ENCODE assay signal across 8 cellular contexts in the genomic region with DNA sequence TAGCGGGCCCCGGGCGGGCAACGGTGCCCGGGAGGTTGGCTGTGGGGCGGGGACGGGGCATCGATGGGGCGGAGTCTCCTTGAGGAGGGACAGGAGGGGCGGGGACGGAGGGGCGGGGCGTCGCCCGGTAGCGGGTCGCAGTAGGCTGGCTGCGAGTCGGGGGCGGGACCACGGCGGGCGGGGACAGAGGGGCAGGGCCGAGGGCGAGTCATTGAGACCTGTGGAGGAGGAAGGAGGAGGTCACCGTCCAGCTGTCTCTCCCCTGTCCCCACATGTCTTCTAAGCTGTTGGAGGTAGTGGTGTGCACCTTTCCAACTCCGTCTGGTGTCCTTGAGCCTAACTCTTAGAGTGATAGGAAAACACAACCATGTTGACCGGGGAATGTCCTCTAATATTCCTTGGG. TPM values are rescaled to one million over a fixed set of nuclear protein-coding genes. Genes with fewer than 3 reads are reported as not detected.
DNase-seq lines count a peak whose midpoint lies in the region; ATAC-seq lines count a peak whose summit lies in the region.

TSS of gene CRAT (minus strand) at position 54 of the 403 bp plus-strand sequence. CDS start 284 bp downstream, outside the sequence.

- H3K4ac ChIP-seq in mesenchymal stem cell (ENCODE audit: low read depth in 1 of 2, low read length in 2 of 2): peak within 1 kb of the TSS; percentile 81 to 92

- WGBS in mesenchymal stem cell: 3% methylated on average over 7 of the region's 28 CpGs

- DNase-seq in COLO668 (lab: John Stamatoyannopoulos, UW; ENCODE audit: unreplicated experiment): peak; percentile 93
- DNase-seq in HT1080 (ENCODE audit: low read depth): peak; percentile 75
- peak; percentile 87 for DNase-seq in NOMO-1 treated with DMSO at 0.1 percent for 48 hours (lab: John Stamatoyannopoulos, UW; ENCODE audit: unreplicated experiment)
- peak; percentile 98 for DNase-seq in activated CD8-positive, alpha-beta memory T cell treated with anti-CD3 and anti-CD28 coated beads, Interleukin-2, amount 10 ng/mL, durations not matched to agents 7 days and 5 days
- peak; percentile 90 to 93 (median 90) for DNase-seq in effector memory CD8-positive, alpha-beta T cell
- peak; percentile 94 for DNase-seq in mesenchymal stem cell
- DNase-seq in stimulated activated CD8-positive, alpha-beta memory T cell treated with anti-CD3 and anti-CD28 coated beads, Interleukin-12 subunit alpha, Interleukin-12 subunit beta, amount 100 ng/mL, for 1 hour (ENCODE audit: low read depth): peak; percentile 90

- H3K4me3 ChIP-seq in mesenchymal stem cell (ENCODE audit: insufficient read depth in 1 of 2, low read depth in 1 of 2, low read length in 2 of 2): peak within 1 kb of the TSS; percentile 81 to 99

- peak within 1 kb of the TSS; percentile 98 for H3K27ac Mint-ChIP-seq in activated CD8-positive, alpha-beta memory T cell treated with anti-CD3 and anti-CD28 coated beads, Interleukin-2, amount 10 ng/mL, durations not matched to agents 7 days and 5 days
- peak within 1 kb of the TSS; percentile 86 to 92 for H3K27ac Mint-ChIP-seq in effector memory CD8-positive, alpha-beta T cell

- H2BK15ac ChIP-seq in mesenchymal stem cell (ENCODE audit: low read depth, poor library complexity, severe bottlenecking): peak within 1 kb of the TSS; percentile 44

- CTCF ChIA-PET in activated CD8-positive, alpha-beta memory T cell treated with anti-CD3 and anti-CD28 coated beads, Interleukin-2, amount 10 ng/mL, durations not matched to agents 7 days and 5 days (lab: Charles Lee): interaction anchor here (0.7 to 4.0 kb wide), 7 partner anchors 9 to 243 kb away, joined by 3 to 31 read pairs (median 3); partner anchors contain the start of genes DOLPP1 and SH3GLB2

- peak within 1 kb of the TSS; percentile 7 to 57 for H2BK12ac ChIP-seq in mesenchymal stem cell (ENCODE audit: low read length in 2 of 2)

- H3K9me3 Mint-ChIP-seq in activated CD8-positive, alpha-beta memory T cell treated with anti-CD3 and anti-CD28 coated beads, Interleukin-2, amount 10 ng/mL, durations not matched to agents 7 days and 5 days (ENCODE audit: low read depth): no peaks in the 10 kb centered on the region
- H3K9me3 Mint-ChIP-seq in effector memory CD8-positive, alpha-beta T cell: no peaks in the 10 kb centered on the region

- H3K4me1 Mint-ChIP-seq in activated CD8-positive, alpha-beta memory T cell treated with anti-CD3 and anti-CD28 coated beads, Interleukin-2, amount 10 ng/mL, durations not matched to agents 7 days and 5 days: peaks cover 35% of the 10 kb centered on the region
- H3K4me1 Mint-ChIP-seq in effector memory CD8-positive, alpha-beta T cell (ENCODE audit: low read depth in 2 of 2): peaks cover 7 to 20% of the 10 kb centered on the region in 2 donors

- peak within 1 kb of the TSS; percentile 88 for H2BK5ac ChIP-seq in mesenchymal stem cell (ENCODE audit: low read depth, low read length, poor library complexity, severe bottlenecking)

- H2BK120ac ChIP-seq in mesenchymal stem cell (ENCODE audit: low read depth, low read length): peak within 1 kb of the TSS; percentile 45

- no peaks in the 10 kb centered on the region for H3K9me3 ChIP-seq in mesenchymal stem cell (ENCODE audit: control insufficient read depth, low read length)

- peak within 1 kb of the TSS; percentile 85 for H4K8ac ChIP-seq in mesenchymal stem cell (ENCODE audit: low read length)

- H3K23ac ChIP-seq in mesenchymal stem cell (ENCODE audit: low read length in 2 of 2): peak within 1 kb of the TSS; percentile 23 to 45

- peak within 1 kb of the TSS in 1 of 2 experiments; percentile 92 for H3K14ac ChIP-seq in mesenchymal stem cell (ENCODE audit: low read length in 2 of 2)

- peak within 1 kb of the TSS; percentile 93 for H3K9ac ChIP-seq in mesenchymal stem cell (ENCODE audit: low read length)

- peak within 1 kb of the TSS; percentile 85 for H2AFZ ChIP-seq in mesenchymal stem cell (ENCODE audit: low read depth, low read length)

- H2AK5ac ChIP-seq in mesenchymal stem cell (ENCODE audit: low read length, severe bottlenecking): peak within 1 kb of the TSS; percentile 88

- H3K27me3 Mint-ChIP-seq in activated CD8-positive, alpha-beta memory T cell treated with anti-CD3 and anti-CD28 coated beads, Interleukin-2, amount 10 ng/mL, durations not matched to agents 7 days and 5 days: no peaks in the 10 kb centered on the region
- no peaks in the 10 kb centered on the region for H3K27me3 Mint-ChIP-seq in effector memory CD8-positive, alpha-beta T cell

- ATAC-seq in GM21360 (IDR thresholded peaks at IDR 0.05; ENCODE audit: unreplicated experiment): peak; percentile 69
- peak; percentile 87 for ATAC-seq in activated CD8-positive, alpha-beta memory T cell treated with anti-CD3 and anti-CD28 coated beads, Interleukin-2, amount 10 ng/mL, durations not matched to agents 7 days and 5 days
- ATAC-seq in effector memory CD8-positive, alpha-beta T cell (replicated peaks): peak; percentile 81

- H3K4me3 Mint-ChIP-seq in activated CD8-positive, alpha-beta memory T cell treated with anti-CD3 and anti-CD28 coated beads, Interleukin-2, amount 10 ng/mL, durations not matched to agents 7 days and 5 days: peak within 1 kb of the TSS; percentile 94
- peak within 1 kb of the TSS; percentile 88 to 90 for H3K4me3 Mint-ChIP-seq in effector memory CD8-positive, alpha-beta T cell

- no peaks in the 10 kb centered on the region for H3K36me3 Mint-ChIP-seq in activated CD8-positive, alpha-beta memory T cell treated with anti-CD3 and anti-CD28 coated beads, Interleukin-2, amount 10 ng/mL, durations not matched to agents 7 days and 5 days
- peaks cover 9% of the 10 kb centered on the region for H3K36me3 Mint-ChIP-seq in effector memory CD8-positive, alpha-beta T cell (ENCODE audit: insufficient read depth)

- peaks cover 29 to 33% of the 10 kb centered on the region in 2 experiments for H3K36me3 ChIP-seq in mesenchymal stem cell (ENCODE audit: control insufficient read depth in 1 of 2, insufficient read depth in 2 of 2, low read depth in 1 of 2, low read length in 2 of 2)

- peak within 1 kb of the TSS; percentile 40 for H4K91ac ChIP-seq in mesenchymal stem cell (ENCODE audit: low read length)

- peaks cover 30% of the 10 kb centered on the region for H3K79me1 ChIP-seq in mesenchymal stem cell (replicated peaks; ENCODE audit: low read length, poor library complexity, severe bottlenecking)

- H3K27me3 ChIP-seq in mesenchymal stem cell (ENCODE audit: control insufficient read depth in 1 of 2, insufficient read depth in 1 of 2, low read length in 2 of 2): no peaks in the 10 kb centered on the region

- H3K4me2 ChIP-seq in mesenchymal stem cell (ENCODE audit: low read length, poor library complexity, severe bottlenecking): peak within 1 kb of the TSS; percentile 96

- H3K18ac ChIP-seq in mesenchymal stem cell (ENCODE audit: low read depth in 1 of 2, low read length in 2 of 2): peak within 1 kb of the TSS; percentile 89 to 96

- H3K27ac ChIP-seq in mesenchymal stem cell (ENCODE audit: low read length, poor library complexity, severe bottlenecking): peak within 1 kb of the TSS; percentile 97

- peaks cover 14% of the 10 kb centered on the region for H3K4me1 ChIP-seq in mesenchymal stem cell (ENCODE audit: control insufficient read depth, insufficient read depth, low read depth, low read length)

RNA-seq across cellular contexts. Expression of gene CRAT, which starts in this region (rescaled TPM):
- total RNA-seq in HT1080 (2014; rRNA removed; shearing (Covaris generic)): 13.4 and 18.4 TPM in 2 replicates
- polyA plus RNA-seq in HT1080 (2015; cell fraction: cytosol; rRNA removed): 26.5 and 32.5 TPM in 2 replicates
- polyA plus RNA-seq in HT1080 (2015; cell fraction: nucleus; rRNA removed): 28.3 and 29.7 TPM in 2 replicates
- total RNA-seq in activated CD8-positive, alpha-beta memory T cell treated with anti-CD3 and anti-CD28 coated beads, Interleukin-2, amount 10 ng/mL, durations not matched to agents 7 days and 5 days: 10 to 100 TPM; 14.1 to 17.6 TPM
- 22.6 TPM for polyA plus RNA-seq in mesenchymal stem cell (2013, experiment 1 of 2)
- polyA plus RNA-seq in mesenchymal stem cell (2013, experiment 2 of 2): 22.5 TPM

Comparison
In these comparisons a context has a peak if more than half of its experiments do, and no peak if none do; other contexts are left out.
1. Peak in every context shown above with its lines: DNase-seq, ATAC-seq, H3K4me3 ChIP-seq and H3K27ac ChIP-seq.